ENCODE assay signal across 35 cellular contexts in the genomic region with DNA sequence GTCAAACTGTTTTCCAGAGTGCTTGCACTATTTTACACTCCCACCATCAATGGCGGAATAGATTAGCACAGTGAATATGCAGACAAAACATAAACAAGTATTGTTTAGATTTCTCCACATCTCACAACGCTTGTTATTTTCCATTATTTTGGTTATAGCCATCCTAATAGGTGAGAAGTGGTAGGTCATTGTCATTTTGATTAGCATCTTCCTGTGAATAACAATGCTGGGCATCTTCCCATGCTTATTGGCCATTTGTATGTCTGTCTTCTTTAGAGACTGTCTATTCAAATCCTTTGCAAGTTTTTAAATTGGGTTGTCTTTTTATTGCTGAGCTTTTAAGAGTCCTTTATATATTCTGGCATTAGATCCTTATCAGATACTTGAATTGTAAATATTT. TPM values are rescaled to one million over a fixed set of nuclear protein-coding genes. Genes with fewer than 3 reads are reported as not detected.
"Had no signal": no experiment of that assay in that cellular context is flagged by ENCODE, and none has a peak within 500 bp of the region (broad histone marks: within the 10 kb centered on the region; RNA-seq: fewer than 3 reads in every experiment).

No MANE protein-coding gene starts in this region.

- H3K27ac ChIP-seq: adrenal gland, body of pancreas, esophagus muscularis mucosa, foreskin keratinocyte, gastrocnemius medialis, heart left ventricle, WERI-Rb-1 had no signal

- H3K27ac Mint-ChIP-seq: activated CD4-positive, alpha-beta memory T cell treated with anti-CD3 and anti-CD28 coated beads for 36 hours; activated CD4-positive, alpha-beta T cell treated with anti-CD3 and anti-CD28 coated beads for 36 hours; activated CD4-positive, alpha-beta T cell treated with anti-CD3 and anti-CD28 coated beads, Interleukin-2, amount 10 ng/mL, durations not matched to agents 24 days and 14 days; activated naive CD8-positive, alpha-beta T cell; activated naive CD8-positive, alpha-beta T cell treated with anti-CD3 and anti-CD28 coated beads, Interleukin-2, amount 50 U/mL, for 24 hours; activated T-helper 17 cell treated with anti-CD3 and anti-CD28 coated beads, Interleukin-2, amount 50 U/mL, for 72 hours; effector memory CD8-positive, alpha-beta T cell; T-helper 17 cell; T-helper 2 cell treated with Interferon-gamma antibody and Interleukin-4, amounts not matched to agents 5 μg/mL and 100 μg/mL, for 36 hours had no signal

- H3K9me3 ChIP-seq: adrenal gland, body of pancreas, esophagus muscularis mucosa, gastrocnemius medialis, heart left ventricle had no signal

- H3K4me3 Mint-ChIP-seq: activated CD4-positive, alpha-beta memory T cell treated with anti-CD3 and anti-CD28 coated beads for 36 hours; activated CD4-positive, alpha-beta T cell treated with anti-CD3 and anti-CD28 coated beads for 36 hours; activated CD4-positive, alpha-beta T cell treated with anti-CD3 and anti-CD28 coated beads, Interleukin-2, amount 10 ng/mL, durations not matched to agents 24 days and 14 days; activated naive CD8-positive, alpha-beta T cell; activated naive CD8-positive, alpha-beta T cell treated with anti-CD3 and anti-CD28 coated beads, Interleukin-2, amount 50 U/mL, for 24 hours; activated T-cell treated with anti-CD3 and anti-CD28 coated beads, Interleukin-2, amount 50 U/mL, for 4 hours; activated T-helper 17 cell treated with anti-CD3 and anti-CD28 coated beads, Interleukin-2, amount 50 U/mL, for 72 hours; effector memory CD8-positive, alpha-beta T cell; T-helper 17 cell; T-helper 2 cell treated with Interferon-gamma antibody and Interleukin-4, amounts not matched to agents 5 μg/mL and 100 μg/mL, for 36 hours had no signal

- H3K4me1 Mint-ChIP-seq: activated CD4-positive, alpha-beta T cell treated with anti-CD3 and anti-CD28 coated beads for 36 hours; activated CD4-positive, alpha-beta T cell treated with anti-CD3 and anti-CD28 coated beads, Interleukin-2, amount 10 ng/mL, durations not matched to agents 24 days and 14 days; activated naive CD8-positive, alpha-beta T cell treated with anti-CD3 and anti-CD28 coated beads, Interleukin-2, amount 50 U/mL, for 24 hours; activated T-helper 17 cell treated with anti-CD3 and anti-CD28 coated beads, Interleukin-2, amount 50 U/mL, for 72 hours had no signal

- H3K27me3 ChIP-seq: adrenal gland, body of pancreas, esophagus muscularis mucosa, foreskin keratinocyte, gastrocnemius medialis, heart left ventricle had no signal

- H3K4me1 ChIP-seq: adrenal gland, body of pancreas, esophagus muscularis mucosa, foreskin keratinocyte, gastrocnemius medialis, heart left ventricle had no signal

- H3K36me3 Mint-ChIP-seq: activated CD4-positive, alpha-beta memory T cell treated with anti-CD3 and anti-CD28 coated beads for 36 hours had no signal

- ATAC-seq: activated CD4-positive, alpha-beta T cell treated with anti-CD3 and anti-CD28 coated beads for 36 hours; activated naive CD8-positive, alpha-beta T cell treated with anti-CD3 and anti-CD28 coated beads, Interleukin-2, amount 50 U/mL, for 24 hours; activated T-cell treated with anti-CD3 and anti-CD28 coated beads, Interleukin-2, amount 50 U/mL, for 4 hours; activated T-helper 17 cell treated with anti-CD3 and anti-CD28 coated beads, Interleukin-2, amount 50 U/mL, for 72 hours; body of pancreas; effector memory CD8-positive, alpha-beta T cell; foreskin keratinocyte; gastrocnemius medialis; heart left ventricle; T-helper 17 cell had no signal

- H3K9me3 Mint-ChIP-seq: activated CD4-positive, alpha-beta memory T cell treated with anti-CD3 and anti-CD28 coated beads for 36 hours; activated CD4-positive, alpha-beta T cell treated with anti-CD3 and anti-CD28 coated beads, Interleukin-2, amount 10 ng/mL, durations not matched to agents 24 days and 14 days; activated naive CD8-positive, alpha-beta T cell treated with anti-CD3 and anti-CD28 coated beads, Interleukin-2, amount 50 U/mL, for 24 hours; activated T-cell treated with anti-CD3 and anti-CD28 coated beads, Interleukin-2, amount 50 U/mL, for 4 hours; activated T-helper 17 cell treated with anti-CD3 and anti-CD28 coated beads, Interleukin-2, amount 50 U/mL, for 72 hours; effector memory CD8-positive, alpha-beta T cell; T-helper 2 cell treated with Interferon-gamma antibody and Interleukin-4, amounts not matched to agents 5 μg/mL and 100 μg/mL, for 36 hours had no signal

- H3K4me3 ChIP-seq: adrenal gland, body of pancreas, esophagus muscularis mucosa, gastrocnemius medialis, heart left ventricle had no signal

- DNase-seq: activated CD4-positive, alpha-beta memory T cell treated with anti-CD3 and anti-CD28 coated beads for 36 hours; activated CD4-positive, alpha-beta T cell treated with anti-CD3 and anti-CD28 coated beads for 36 hours; activated CD4-positive, alpha-beta T cell treated with anti-CD3 and anti-CD28 coated beads, Interleukin-2, amount 10 ng/mL, durations not matched to agents 24 days and 14 days; activated CD4-positive, CD25-positive, alpha-beta regulatory T cell; activated CD4-positive, CD25-positive, alpha-beta regulatory T cell treated with anti-CD3 and anti-CD28 coated beads, Interleukin-2, amount 50 U/mL, for 72 hours; activated effector memory CD4-positive, alpha-beta T cell treated with Interleukin-2 at 50 U/mL for 16 hours; activated gamma-delta T cell treated with Interleukin-2 at 50 U/mL for 16 hours; activated naive CD4-positive, alpha-beta T cell treated with anti-CD3 and anti-CD28 coated beads, Interleukin-2, amount 50 U/mL, for 16 hours; activated naive CD4-positive, alpha-beta T cell treated with Interleukin-2 at 50 U/mL for 16 hours; activated naive CD8-positive, alpha-beta T cell treated with anti-CD3 and anti-CD28 coated beads, Interleukin-2, amount 50 U/mL, for 24 hours; activated T-cell treated with anti-CD3 and anti-CD28 coated beads, Interleukin-2, amount 50 U/mL, for 4 hours; adrenal gland; amygdala; aorta; body of pancreas; caudate nucleus; cortex of kidney; dermis blood vessel endothelial cell; effector CD4-positive, alpha-beta T cell; effector memory CD8-positive, alpha-beta T cell; erythroblast; foreskin keratinocyte; gastrocnemius medialis; glutamatergic neuron; heart left ventricle; T-helper 1 cell; T-helper 17 cell; T1000; WERI-Rb-1 had no signal

- FAIRE-seq: colon had no signal

RNA-seq across cellular contexts. Expression of gene LRRC71, which starts 54.7 kb away (rescaled TPM):
- total RNA-seq: activated CD4-positive, alpha-beta memory T cell treated with anti-CD3 and anti-CD28 coated beads for 36 hours; activated CD4-positive, alpha-beta T cell treated with anti-CD3 and anti-CD28 coated beads for 36 hours; activated CD4-positive, alpha-beta T cell treated with anti-CD3 and anti-CD28 coated beads, Interleukin-2, amount 10 ng/mL, durations not matched to agents 24 days and 14 days; activated T-cell treated with anti-CD3 and anti-CD28 coated beads, Interleukin-2, amount 50 U/mL, for 4 hours; activated T-helper 17 cell treated with anti-CD3 and anti-CD28 coated beads, Interleukin-2, amount 50 U/mL, for 72 hours; body of pancreas; chondrocyte; esophagus muscularis mucosa; foreskin keratinocyte; gastrocnemius medialis; T-helper 17 cell had no signal
- polyA plus RNA-seq: foreskin keratinocyte had no signal
